ENCODE assay signal across 17 cellular contexts in genomic region chr7:7953761-7954160, GRCh38.
"Had no signal": no experiment of that assay in that cellular context is flagged by ENCODE, and none has a peak within 500 bp of the region (broad histone marks: within the 10 kb centered on the region; RNA-seq: fewer than 3 reads in every experiment).

No MANE protein-coding gene starts in this region.

- H3K27me3 ChIP-seq: MG63 had no signal

- H3K4me3 ChIP-seq: MG63 had no signal

- H3K27ac ChIP-seq: RWPE1 had no signal

- H3K36me3 ChIP-seq: MG63 had no signal

- DNase-seq: KBM-7, MG63, NCI-H1092, NCI-H1105 treated with DMSO at 0.1 percent for 48 hours, NCI-H1417 treated with DMSO at 0.1 percent for 48 hours, NCI-H146, NCI-H1694 treated with DMSO at 0.1 percent for 48 hours, NCI-H1930, NCI-H2081, NCI-H2107, NCI-H226, NCI-H446, NCI-H510A, NCI-H524 treated with DMSO at 0.1 percent for 48 hours, NCI-H774, SHP77 had no signal

- H3K9me3 ChIP-seq: MG63 had no signal
